In the genomic region with DNA sequence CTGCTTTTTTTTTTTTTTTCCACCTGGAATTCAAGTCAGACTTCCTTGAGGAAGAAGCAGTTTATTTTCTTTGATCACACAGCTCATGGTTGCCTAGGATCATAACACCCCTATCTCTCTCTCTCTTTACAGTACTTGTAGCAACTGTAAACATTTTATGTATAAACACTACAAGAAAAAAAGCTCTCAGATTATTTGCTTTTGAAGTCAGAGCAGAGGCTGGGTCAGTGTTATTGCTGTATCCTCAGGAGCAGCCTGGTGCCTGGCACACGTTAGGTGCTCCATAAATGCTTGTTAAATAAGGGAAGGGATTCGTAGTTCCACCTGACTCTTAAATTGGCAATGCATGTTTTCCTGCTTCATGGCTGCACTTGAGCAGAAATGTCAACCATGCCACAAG, we compare ENCODE assay signal across 18 cellular contexts.
DNase-seq lines count a peak whose midpoint lies in the region; ATAC-seq and TF ChIP-seq lines count a peak whose summit lies in the region.
"Had no signal": no experiment of that assay in that cellular context is flagged by ENCODE, and none has a peak within 500 bp of the region (broad histone marks: within the 10 kb centered on the region; RNA-seq: fewer than 3 reads in every experiment).

No MANE protein-coding gene starts in this region.

- no peak for TF ChIP-seq POLR2A in HCT116 (IDR thresholded peaks at IDR 0.05; ENCODE audit: borderline replicate concordance, extremely low read depth, insufficient read depth, insufficient read length)

- BruUV-seq in HCT116 (replicated peaks; lab: Mats Ljungman, UMichigan), result no TSS peak

- no peaks in the 10 kb centered on the region for H3K9me3 ChIP-seq in HCT116 (ENCODE audit: control insufficient read depth in 1 of 2, insufficient read depth in 1 of 2, low read depth in 1 of 2, low read length in 2 of 2)
- H3K9me3 ChIP-seq in SK-N-MC (ENCODE audit: low read depth, low read length), result no peaks in the 10 kb centered on the region
- H3K9me3 ChIP-seq in lung (ENCODE audit: control insufficient read depth in 2 of 2, insufficient read depth in 1 of 2, low read length in 1 of 2), result no peaks in the 10 kb centered on the region
- H3K9me3 ChIP-seq: BE2C, heart right ventricle, prostate gland, suprapubic skin had no signal

- WGBS in lung, 2 donors, result 32 to 65% methylated on average over 2 of the region's 2 CpGs

- no peak for TF ChIP-seq RAD21 in HCT116 (IDR thresholded peaks at IDR 0.05; ENCODE audit: low read depth)

- H3K4me2 ChIP-seq in HCT116 (ENCODE audit: low read length), result peak overlapping the region; percentile 49

- DNase-seq in Caki2 (ENCODE audit: low read depth) (peak; percentile 57), HCT116 (ENCODE audit: low read depth, low spot score) (no peak), SK-N-MC (ENCODE audit: low read depth, low spot score) (no peak), lung (ENCODE audit: low spot score) (no peak), DMS 273 (lab: John Stamatoyannopoulos, UW; ENCODE audit: unreplicated experiment) (no peak), KBM-7 (no peak), GM19240 (ENCODE audit: insufficient read length, low spot score) (no peak)
- DNase-seq: activated naive CD4-positive, alpha-beta T cell treated with Interleukin-2 at 50 U/mL for 16 hours; aorta; BE2C; DMS 273 treated with DMSO at 0.1 percent for 48 hours; heart right ventricle; mesendoderm; NCI-H2171 treated with DMSO at 0.1 percent for 48 hours; SW 1271 had no signal

- no peaks in the 10 kb centered on the region for H4K20me1 ChIP-seq in HCT116 (ENCODE audit: insufficient read depth)

- in situ Hi-C loops in Caki2 (cut with HindIII; ENCODE audit: low pct_unique_long_range_greater_than_20kb, low sequenced_read_pairs) (no loop called here), KBM-7 (cut with MboI; ENCODE audit: low pct_unique_long_range_greater_than_20kb, low sequenced_read_pairs) (loop anchor here (25.0 kb wide), 1 partner anchor 384 kb away; no protein-coding TSS in a partner anchor)

- H3K4me1 ChIP-seq in HCT116 (ENCODE audit: control insufficient read depth in 1 of 2, insufficient read depth in 2 of 2, low read length in 2 of 2) (peaks cover 53 to 56% of the 10 kb centered on the region in 2 experiments), lung (ENCODE audit: control insufficient read depth in 2 of 2, insufficient read depth in 2 of 2, low read length in 2 of 2) (no peaks in the 10 kb centered on the region)
- H3K4me1 ChIP-seq: BE2C, prostate gland had no signal

- H3K9ac ChIP-seq in HCT116 (ENCODE audit: low read length) (peak overlapping the region; percentile 37), SK-N-MC (ENCODE audit: insufficient read length) (no peak overlapping the region)

- CTCF ChIA-PET in HCT116 (lab: Charles Lee), result interaction anchor here (0.7 to 1.5 kb wide), 2 partner anchors 12 to 77 kb away, joined by 3 read pairs; no protein-coding TSS in a partner anchor

- TF ChIP-seq CTCF in HCT116 (IDR thresholded peaks at IDR 0.05 in 2 of 3, conservative IDR thresholded peaks at IDR 0.05 in 1 of 3; ENCODE audit: borderline replicate concordance in 1 of 3, insufficient read depth in 1 of 3, low read depth in 2 of 3, low read length in 2 of 3), result no peak
- TF ChIP-seq CTCF in lung (IDR thresholded peaks at IDR 0.05; ENCODE audit: control extremely low read depth, extremely low read depth), result no peak

- peak overlapping the region; percentile 95 for H2AFZ ChIP-seq in HCT116 (ENCODE audit: low read depth, low read length, poor library complexity, severe bottlenecking)

- H3K27me3 ChIP-seq in HCT116 (ENCODE audit: insufficient read depth, low read length), result no peaks in the 10 kb centered on the region
- H3K27me3 ChIP-seq in lung (ENCODE audit: control insufficient read depth, insufficient read depth), result no peaks in the 10 kb centered on the region
- H3K27me3 ChIP-seq: BE2C, heart right ventricle, suprapubic skin had no signal

- H3K27ac ChIP-seq in HCT116 (ENCODE audit: low read depth, low read length), result peak overlapping the region; percentile 40
- H3K27ac ChIP-seq in SK-N-MC, result peak overlapping the region; percentile 69
- H3K27ac ChIP-seq in lung (ENCODE audit: low read depth in 1 of 2, low read length in 1 of 2), result no peak overlapping the region
- H3K27ac ChIP-seq: heart right ventricle, prostate gland, suprapubic skin had no signal

- POLR2A ChIA-PET in HCT116 (lab: Charles Lee), result interaction anchor here (1.0 to 1.4 kb wide), 2 partner anchors 21 to 68 kb away, joined by 3 to 4 read pairs; no protein-coding TSS in a partner anchor

- H3K9me2 ChIP-seq in HCT116 (ENCODE audit: insufficient read depth), result no peaks in the 10 kb centered on the region

- intact Hi-C loops in HCT116 (cut with micrococcal nuclease), result no loop called here

- H3K79me2 ChIP-seq in HCT116 (ENCODE audit: insufficient read depth, low read length), result no peaks in the 10 kb centered on the region

- H3K4me3 ChIP-seq in HCT116 (replicated peaks in 1 of 2; ENCODE audit: low read depth in 1 of 2, low read length in 2 of 2) (no peak overlapping the region), SK-N-MC (no peak overlapping the region), lung (no peak overlapping the region)
- H3K4me3 ChIP-seq: heart right ventricle, prostate gland, suprapubic skin had no signal

- RAD21 ChIA-PET in HCT116 (lab: Charles Lee; ENCODE audit: low non-redundant PET in 1 of 2, low total read pairs in 2 of 2, uncharacterized antibody in 2 of 2, unreplicated experiment in 2 of 2), result no interaction called here

- H3K36me3 ChIP-seq in HCT116 (ENCODE audit: control insufficient read depth in 1 of 2, insufficient read depth in 2 of 2, low read length in 2 of 2), result no peaks in the 10 kb centered on the region
- no peaks in the 10 kb centered on the region for H3K36me3 ChIP-seq in SK-N-MC (ENCODE audit: insufficient read depth, low read length)
- H3K36me3 ChIP-seq in lung (ENCODE audit: control insufficient read depth in 2 of 2, insufficient read depth in 2 of 2, low read length in 2 of 2), result no peaks in the 10 kb centered on the region
- H3K36me3 ChIP-seq: BE2C, heart right ventricle, prostate gland, suprapubic skin had no signal

- ATAC-seq in HCT116 (no peak), lung (ENCODE audit: insufficient read depth, low FRiP score) (peak; percentile 15), HG02970 (IDR thresholded peaks at IDR 0.05; ENCODE audit: low FRiP score, unreplicated experiment) (no peak)
- ATAC-seq: heart right ventricle had no signal

TF ChIP-seq in HCT116, 20 proteins besides CTCF, POLR2A, EP300 and RAD21 (continues in another document):
- TF ChIP-seq EZH2phosphoT487 (IDR thresholded peaks at IDR 0.05; ENCODE audit: borderline replicate concordance), result no peak
- TF ChIP-seq, protein P1, sequence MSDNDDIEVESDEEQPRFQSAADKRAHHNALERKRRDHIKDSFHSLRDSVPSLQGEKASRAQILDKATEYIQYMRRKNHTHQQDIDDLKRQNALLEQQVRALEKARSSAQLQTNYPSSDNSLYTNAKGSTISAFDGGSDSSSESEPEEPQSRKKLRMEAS (IDR thresholded peaks at IDR 0.05), result no peak
- TF ChIP-seq CEBPB (IDR thresholded peaks at IDR 0.05; ENCODE audit: low read depth), result no peak
- no peak for TF ChIP-seq SRF (IDR thresholded peaks at IDR 0.05; ENCODE audit: low read depth)
- TF ChIP-seq JUND (IDR thresholded peaks at IDR 0.05), result no peak
- TF ChIP-seq CBX3 (IDR thresholded peaks at IDR 0.05; ENCODE audit: low read depth), result no peak
- TF ChIP-seq, protein P2, sequence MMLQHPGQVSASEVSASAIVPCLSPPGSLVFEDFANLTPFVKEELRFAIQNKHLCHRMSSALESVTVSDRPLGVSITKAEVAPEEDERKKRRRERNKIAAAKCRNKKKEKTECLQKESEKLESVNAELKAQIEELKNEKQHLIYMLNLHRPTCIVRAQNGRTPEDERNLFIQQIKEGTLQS (IDR thresholded peaks at IDR 0.05), result no peak
- no peak for TF ChIP-seq POLR2AphosphoS5 (IDR thresholded peaks at IDR 0.05; ENCODE audit: low read depth, low read length)
- no peak for TF ChIP-seq YY1 (IDR thresholded peaks at IDR 0.05; ENCODE audit: extremely low read depth, insufficient replicate concordance, low read depth, low read length)
- TF ChIP-seq EGR1 (IDR thresholded peaks at IDR 0.05; ENCODE audit: low read depth), result no peak
- TF ChIP-seq TCF7L2 (IDR thresholded peaks at IDR 0.05; ENCODE audit: borderline replicate concordance, extremely low read depth, insufficient read depth, insufficient read length), result no peak
- TF ChIP-seq ELF1 (IDR thresholded peaks at IDR 0.05; ENCODE audit: borderline replicate concordance, low read depth), result no peak
- no peak for TF ChIP-seq ZNF274 (IDR thresholded peaks at IDR 0.05; ENCODE audit: low read depth, low read length)
- no peak for TF ChIP-seq SIN3A (IDR thresholded peaks at IDR 0.05; ENCODE audit: low read depth)
- TF ChIP-seq, protein P3, sequence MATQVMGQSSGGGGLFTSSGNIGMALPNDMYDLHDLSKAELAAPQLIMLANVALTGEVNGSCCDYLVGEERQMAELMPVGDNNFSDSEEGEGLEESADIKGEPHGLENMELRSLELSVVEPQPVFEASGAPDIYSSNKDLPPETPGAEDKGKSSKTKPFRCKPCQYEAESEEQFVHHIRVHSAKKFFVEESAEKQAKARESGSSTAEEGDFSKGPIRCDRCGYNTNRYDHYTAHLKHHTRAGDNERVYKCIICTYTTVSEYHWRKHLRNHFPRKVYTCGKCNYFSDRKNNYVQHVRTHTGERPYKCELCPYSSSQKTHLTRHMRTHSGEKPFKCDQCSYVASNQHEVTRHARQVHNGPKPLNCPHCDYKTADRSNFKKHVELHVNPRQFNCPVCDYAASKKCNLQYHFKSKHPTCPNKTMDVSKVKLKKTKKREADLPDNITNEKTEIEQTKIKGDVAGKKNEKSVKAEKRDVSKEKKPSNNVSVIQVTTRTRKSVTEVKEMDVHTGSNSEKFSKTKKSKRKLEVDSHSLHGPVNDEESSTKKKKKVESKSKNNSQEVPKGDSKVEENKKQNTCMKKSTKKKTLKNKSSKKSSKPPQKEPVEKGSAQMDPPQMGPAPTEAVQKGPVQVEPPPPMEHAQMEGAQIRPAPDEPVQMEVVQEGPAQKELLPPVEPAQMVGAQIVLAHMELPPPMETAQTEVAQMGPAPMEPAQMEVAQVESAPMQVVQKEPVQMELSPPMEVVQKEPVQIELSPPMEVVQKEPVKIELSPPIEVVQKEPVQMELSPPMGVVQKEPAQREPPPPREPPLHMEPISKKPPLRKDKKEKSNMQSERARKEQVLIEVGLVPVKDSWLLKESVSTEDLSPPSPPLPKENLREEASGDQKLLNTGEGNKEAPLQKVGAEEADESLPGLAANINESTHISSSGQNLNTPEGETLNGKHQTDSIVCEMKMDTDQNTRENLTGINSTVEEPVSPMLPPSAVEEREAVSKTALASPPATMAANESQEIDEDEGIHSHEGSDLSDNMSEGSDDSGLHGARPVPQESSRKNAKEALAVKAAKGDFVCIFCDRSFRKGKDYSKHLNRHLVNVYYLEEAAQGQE (IDR thresholded peaks at IDR 0.05; ENCODE audit: low read depth), result no peak
- no peak for TF ChIP-seq SP1 (IDR thresholded peaks at IDR 0.05; ENCODE audit: low read depth)
- no peak for TF ChIP-seq ZFX (IDR thresholded peaks at IDR 0.05)
- TF ChIP-seq FOSL1 (IDR thresholded peaks at IDR 0.05; ENCODE audit: low read depth), result no peak

Comparison
In these comparisons a context has a peak if more than half of its experiments do, and no peak if none do; other contexts are left out.
1. H3K27ac ChIP-seq: peak in HCT116 (single experiment) and SK-N-MC (single experiment); none in lung (0 of 2).